20 cellular contexts compared by ENCODE assay signal in the genomic region with DNA sequence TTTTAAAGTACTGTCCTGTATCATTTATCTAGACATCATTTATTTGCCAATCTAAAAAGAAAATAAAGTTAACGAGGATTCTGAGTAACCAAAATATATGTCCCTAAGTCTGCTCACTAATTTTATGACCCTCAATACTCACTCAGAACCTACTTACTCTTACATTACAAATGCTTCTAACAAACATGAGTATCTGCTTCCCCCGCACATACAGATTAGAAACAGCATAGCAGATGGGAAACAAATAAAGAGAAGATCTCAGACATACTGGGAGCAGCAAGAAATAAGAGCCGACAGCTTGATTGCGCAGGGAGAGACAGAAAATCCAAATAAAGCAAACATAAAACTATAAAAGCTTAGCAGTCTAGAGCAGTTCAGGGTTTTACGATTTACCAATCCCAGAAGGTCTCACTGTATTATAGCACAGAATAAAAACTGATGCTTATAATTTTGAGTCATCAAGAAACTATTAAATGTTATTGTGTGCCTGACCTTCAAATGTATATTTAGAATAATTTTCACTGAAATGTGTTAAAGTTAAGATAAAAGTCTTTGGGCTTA.
DNase-seq lines count a peak whose midpoint lies in the region; ATAC-seq, FAIRE-seq and TF ChIP-seq lines count a peak whose summit lies in the region.
"Had no signal": no experiment of that assay in that cellular context is flagged by ENCODE, and none has a peak within 500 bp of the region (broad histone marks: within the 10 kb centered on the region; RNA-seq: fewer than 3 reads in every experiment).

No MANE protein-coding gene starts in this region.

- no peaks in the 10 kb centered on the region for H3K9me2 ChIP-seq in MM.1S (replicated peaks; ENCODE audit: insufficient read depth, low read length)

- no peak overlapping the region for H2BK120ac ChIP-seq in trophoblast cell (ENCODE audit: insufficient read depth, low read length, poor library complexity)

- H3K4me1 ChIP-seq in MM.1S (ENCODE audit: low read length) (peaks cover 40% of the 10 kb centered on the region), testis (no peaks in the 10 kb centered on the region), trophoblast cell (ENCODE audit: control insufficient read depth in 1 of 2, insufficient read depth in 2 of 2, low read length in 2 of 2) (no peaks in the 10 kb centered on the region)
- H3K4me1 ChIP-seq: SJSA1 had no signal

- H3K23ac ChIP-seq in trophoblast cell (ENCODE audit: low read length): no peak overlapping the region

- H2AFZ ChIP-seq in MM.1S (ENCODE audit: low read length) (no peak overlapping the region), trophoblast cell (ENCODE audit: insufficient read depth, low read length, poor library complexity) (no peak overlapping the region)

- H3K18ac ChIP-seq in trophoblast cell (ENCODE audit: low read length): no peak overlapping the region

- no peak overlapping the region for H3K9ac ChIP-seq in MM.1S (ENCODE audit: low read length)
- H3K9ac ChIP-seq in trophoblast cell (ENCODE audit: low read length): no peak overlapping the region

- no peak for TF ChIP-seq CTCF in D721Med (IDR thresholded peaks at IDR 0.05; ENCODE audit: insufficient read depth, missing control alignments)
- TF ChIP-seq CTCF in MM.1S (IDR thresholded peaks at IDR 0.05; ENCODE audit: low read length): no peak
- no peak for TF ChIP-seq CTCF in WERI-Rb-1 (IDR thresholded peaks at IDR 0.05; ENCODE audit: low read depth, low read length)
- TF ChIP-seq CTCF in testis (IDR thresholded peaks at IDR 0.05): no peak

- H4K20me1 ChIP-seq in MM.1S (ENCODE audit: insufficient read depth, low read length): no peaks in the 10 kb centered on the region

- H3K4me2 ChIP-seq in MM.1S (ENCODE audit: low read depth, low read length) (peak overlapping the region; percentile 32; the same call in 1 of the 2 replicates), trophoblast cell (ENCODE audit: low read length) (no peak overlapping the region)

- H3K9me3 ChIP-seq in MM.1S (replicated peaks; ENCODE audit: insufficient read depth, low read length) (no peaks in the 10 kb centered on the region), WERI-Rb-1 (ENCODE audit: severe bottlenecking) (no peaks in the 10 kb centered on the region), testis (no peaks in the 10 kb centered on the region), trophoblast cell (ENCODE audit: insufficient read depth, low read depth, low read length) (no peaks in the 10 kb centered on the region)
- H3K9me3 ChIP-seq: SJSA1 had no signal

- no peak for DNase-seq in D721Med (ENCODE audit: insufficient read length, low spot score)
- DNase-seq in MM.1S: no peak
- DNase-seq in NCI-H2171 treated with DMSO at 0.1 percent for 48 hours (lab: John Stamatoyannopoulos, UW): peak; percentile 68
- peak; percentile 48 for DNase-seq in WERI-Rb-1
- DNase-seq in testis: no peak
- no peak for DNase-seq in trophoblast cell
- DNase-seq: C1 segment of cervical spinal cord; DMS53; NCI-H1417 treated with DMSO at 0.1 percent for 48 hours; NCI-H2081; NCI-H345; NK-92 treated with Interleukin-12 subunit alpha and Interleukin-12 subunit beta, amount 100 ng/mL, for 24 hours; RPMI8226; T-helper 2 cell had no signal

- ATAC-seq in GM18517 (IDR thresholded peaks at IDR 0.05; ENCODE audit: unreplicated experiment): no peak
- no peak for ATAC-seq in HG02973 (IDR thresholded peaks at IDR 0.05; ENCODE audit: unreplicated experiment)

- peak; percentile 88 for FAIRE-seq in D721Med (lab: Jason Lieb, UNC)
- FAIRE-seq: A204.1, GM19239, H54 had no signal

- H3K79me2 ChIP-seq in MM.1S (ENCODE audit: low read length) (no peaks in the 10 kb centered on the region), trophoblast cell (ENCODE audit: control insufficient read depth, insufficient read depth, low read length, poor library complexity) (no peaks in the 10 kb centered on the region)

- H4K12ac ChIP-seq in trophoblast cell (ENCODE audit: low read depth, low read length): no peak overlapping the region

- H4K8ac ChIP-seq in trophoblast cell (ENCODE audit: low read depth, low read length): no peak overlapping the region

- H3K14ac ChIP-seq in trophoblast cell (ENCODE audit: low read length): no peak overlapping the region

- H3K4me3 ChIP-seq in MM.1S (ENCODE audit: low read length) (no peak overlapping the region), WERI-Rb-1 (ENCODE audit: low read depth, low read length) (peak overlapping the region; percentile 38), testis (no peak overlapping the region), trophoblast cell (ENCODE audit: low read depth, low read length) (no peak overlapping the region)
- H3K4me3 ChIP-seq: SJSA1 had no signal

- intact Hi-C loops in testis (cut with DNase I; ENCODE audit: low total_unique reads): no loop called here

- no peak for TF ChIP-seq POLR2A in testis (IDR thresholded peaks at IDR 0.05)

- 82 to 87% methylated on average over 5 of the region's 5 CpGs for WGBS in testis, 2 donors
- WGBS in trophoblast cell (ENCODE audit: extremely low coverage, insufficient coverage, insufficient read length): no CpG with 5 or more reads among the region's 5 CpGs

- H3K79me1 ChIP-seq in trophoblast cell (ENCODE audit: low read length): no peaks in the 10 kb centered on the region

- no peak overlapping the region for H2BK12ac ChIP-seq in trophoblast cell (ENCODE audit: low read length)

- peaks cover 11% of the 10 kb centered on the region for H3F3A ChIP-seq in MM.1S (ENCODE audit: insufficient read depth, low read length)

- H4K91ac ChIP-seq in trophoblast cell (ENCODE audit: low read depth, low read length): no peak overlapping the region

- H2AK5ac ChIP-seq in trophoblast cell (ENCODE audit: low read length): no peak overlapping the region

- H3K4ac ChIP-seq in trophoblast cell (ENCODE audit: low read depth, low read length): no peak overlapping the region

- no peak overlapping the region for H2BK5ac ChIP-seq in trophoblast cell (ENCODE audit: low read depth, low read length, poor library complexity)

- H3K36me3 ChIP-seq in MM.1S (replicated peaks; ENCODE audit: insufficient read depth, low read length): no peaks in the 10 kb centered on the region
- no peaks in the 10 kb centered on the region for H3K36me3 ChIP-seq in WERI-Rb-1
- no peaks in the 10 kb centered on the region for H3K36me3 ChIP-seq in testis (ENCODE audit: low read depth, missing control alignments)
- H3K36me3 ChIP-seq in trophoblast cell (ENCODE audit: control insufficient read depth in 1 of 2, insufficient read depth in 2 of 2, low read length in 2 of 2): no peaks in the 10 kb centered on the region
- H3K36me3 ChIP-seq: SJSA1 had no signal

- H3K27ac ChIP-seq in MM.1S (ENCODE audit: low read length) (no peak overlapping the region; the same call in 1 of the 2 replicates), WERI-Rb-1 (peak overlapping the region; percentile 86), testis (no peak overlapping the region), trophoblast cell (ENCODE audit: low read depth, low read length) (no peak overlapping the region)
- H3K27ac ChIP-seq: SJSA1 had no signal

- H3K27me3 ChIP-seq in MM.1S (replicated peaks; ENCODE audit: insufficient read depth, low read length) (no peaks in the 10 kb centered on the region), WERI-Rb-1 (ENCODE audit: insufficient read depth, low read depth, severe bottlenecking) (no peaks in the 10 kb centered on the region), testis (no peaks in the 10 kb centered on the region), trophoblast cell (ENCODE audit: insufficient read depth, low read length) (no peaks in the 10 kb centered on the region)

Comparison
In these comparisons a context has a peak if more than half of its experiments do, and no peak if none do; other contexts are left out.
1. DNase-seq: peak in NCI-H2171 treated with DMSO at 0.1 percent for 48 hours (single experiment) and WERI-Rb-1 (single experiment); none in D721Med (single experiment), MM.1S (single experiment), testis (single experiment) and trophoblast cell (0 of 2).